In genomic region chr1:18480315-18481189, GRCh38 we compare ENCODE assay signal across 9 cellular contexts. TPM values are rescaled to one million over a fixed set of nuclear protein-coding genes. Genes with fewer than 3 reads are reported as not detected.
DNase-seq lines count a peak whose midpoint lies in the region; ATAC-seq, FAIRE-seq and TF ChIP-seq lines count a peak whose summit lies in the region.
"Had no signal": no experiment of that assay in that cellular context is flagged by ENCODE, and none has a peak within 500 bp of the region (broad histone marks: within the 10 kb centered on the region; RNA-seq: fewer than 3 reads in every experiment).

Gene KLHDC7A (plus strand): TSS chr1:18480930. CDS start chr1:18480982, 52 bp downstream.

- TF ChIP-seq CTCF in nephron progenitor cell (IDR thresholded peaks at IDR 0.05), result no peak

- no peaks in the 10 kb centered on the region for H3K36me3 ChIP-seq in esophagus (ENCODE audit: control insufficient read depth in 2 of 2, insufficient read depth in 2 of 2, low read length in 1 of 2)

- peak within 1 kb of the TSS; percentile 61 for H3K27ac Mint-ChIP-seq in nephron progenitor cell

- H3K4me1 Mint-ChIP-seq in nephron progenitor cell, result peaks cover 42% of the 10 kb centered on the region

- H3K4me3 Mint-ChIP-seq in nephron progenitor cell, result peak within 1 kb of the TSS; percentile 49

- H3K27ac ChIP-seq in esophagus (ENCODE audit: low read depth in 2 of 2, low read length in 1 of 2), result peak within 1 kb of the TSS; percentile 62 to 83

- H3K4me3 ChIP-seq in esophagus (ENCODE audit: low read depth in 1 of 2, low read length in 2 of 2), result no peak within 1 kb of the TSS

- peaks cover 20% of the 10 kb centered on the region for H3K27me3 Mint-ChIP-seq in nephron progenitor cell (ENCODE audit: low read depth, poor library complexity)

- peaks cover 0 to 4% of the 10 kb centered on the region in 2 donors for H3K27me3 ChIP-seq in esophagus (ENCODE audit: control insufficient read depth in 1 of 2, insufficient read depth in 2 of 2, low read length in 2 of 2)

- 29 to 33% methylated on average over 13 of the region's 13 CpGs for WGBS in esophagus, 2 donors

- H3K4me1 ChIP-seq in esophagus (ENCODE audit: control insufficient read depth in 2 of 2, insufficient read depth in 2 of 2, low read length in 1 of 2), result peaks cover 0 to 8% of the 10 kb centered on the region in 2 donors

- FAIRE-seq in GM19239 (lab: Jason Lieb, UNC), result no peak

- no peaks in the 10 kb centered on the region for H3K9me3 Mint-ChIP-seq in nephron progenitor cell

- DNase-seq in DMS153 treated with DMSO at 0.1 percent for 48 hours (lab: John Stamatoyannopoulos, UW; ENCODE audit: unreplicated experiment), result peak; percentile 70
- DNase-seq in NCI-H226, result peak; percentile 4
- peak; percentile 57 for DNase-seq in nephron progenitor cell
- DNase-seq in NCI-H128 (lab: John Stamatoyannopoulos, UW; ENCODE audit: unreplicated experiment), result no peak
- DNase-seq in dermis blood vessel endothelial cell, result no peak
- DNase-seq in GM19239 (ENCODE audit: insufficient read length, low spot score), result no peak
- DNase-seq: central memory CD4-positive, alpha-beta T cell had no signal

- H3K36me3 Mint-ChIP-seq in nephron progenitor cell (ENCODE audit: low read depth), result no peaks in the 10 kb centered on the region

- no peaks in the 10 kb centered on the region for H3K9me3 ChIP-seq in esophagus (ENCODE audit: control insufficient read depth in 2 of 2, insufficient read depth in 1 of 2, low read depth in 1 of 2, low read length in 1 of 2)

- ATAC-seq in HG03135 (IDR thresholded peaks at IDR 0.05; ENCODE audit: unreplicated experiment), result no peak

RNA-seq across cellular contexts. Expression of gene KLHDC7A, which starts in this region (rescaled TPM):
- under 1 TPM; 0.29 to 0.51 TPM for polyA plus RNA-seq in esophagus
- total RNA-seq in dermis blood vessel endothelial cell, result 0.05 and 0.17 TPM in 2 replicates

Comparison
In these comparisons a context has a peak if more than half of its experiments do, and no peak if none do; other contexts are left out.
1. DNase-seq: peak in DMS153 treated with DMSO at 0.1 percent for 48 hours (single experiment), NCI-H226 (single experiment) and nephron progenitor cell (single experiment); none in NCI-H128 (single experiment), dermis blood vessel endothelial cell (single experiment) and GM19239 (single experiment).